In the genomic region with DNA sequence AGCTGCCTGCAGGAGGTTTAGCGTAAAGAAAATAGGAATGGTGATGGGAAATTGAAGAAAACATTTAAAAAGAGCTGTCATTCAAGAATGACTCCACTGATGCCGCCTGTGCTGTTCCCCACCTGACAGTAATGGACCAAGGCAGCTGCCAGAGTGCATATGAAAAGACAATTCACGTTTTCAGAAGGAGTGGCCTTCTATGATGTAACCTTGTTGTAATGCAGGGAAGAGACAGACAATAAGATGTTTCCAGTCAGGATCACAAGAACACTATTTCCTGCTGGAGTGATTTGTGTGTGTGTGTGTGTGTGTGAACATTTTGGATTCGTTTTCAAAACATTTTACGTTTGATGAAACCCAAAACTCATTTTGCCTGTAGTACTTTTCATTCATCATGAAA, we compare ENCODE assay signal across 1 cellular context.
TF ChIP-seq lines count a peak whose summit lies in the region.

No MANE protein-coding gene starts in this region.

TF ChIP-seq in IMR-90, 13 proteins besides CTCF, POLR2A, EP300 and RAD21:
- TF ChIP-seq CEBPB (IDR thresholded peaks at IDR 0.05; ENCODE audit: low read depth, low read length) (peak; percentile 45; the same call in 1 of the 2 replicates), BHLHE40 (IDR thresholded peaks at IDR 0.05; ENCODE audit: low read depth, low read length) (no peak), RFX5 (IDR thresholded peaks at IDR 0.05; ENCODE audit: low read depth, low read length) (no peak), NFE2L2 (IDR thresholded peaks at IDR 0.05; ENCODE audit: low read depth, low read length) (no peak)
TF ChIP-seq in IMR-90: peak in this region for 1.
